ENCODE assay signal across 11 cellular contexts in genomic region chr6:36273067-36273466, GRCh38. TPM values are rescaled to one million over a fixed set of nuclear protein-coding genes. Genes with fewer than 3 reads are reported as not detected.
"Had no signal": no experiment of that assay in that cellular context is flagged by ENCODE, and none has a peak within 500 bp of the region (broad histone marks: within the 10 kb centered on the region; RNA-seq: fewer than 3 reads in every experiment).

No MANE protein-coding gene starts in this region.

- H3K36me3 ChIP-seq: HAP-1 had no signal

- ATAC-seq: GM23338, HCT116 had no signal

- H3K9me3 ChIP-seq: HAP-1 had no signal

- H3K4me1 ChIP-seq: HAP-1 had no signal

- H3K9ac ChIP-seq: GM23248 had no signal

- H3K9me3 Mint-ChIP-seq: GM23338, H9, HFFc6 had no signal

- H3K27ac ChIP-seq: GM23248 had no signal

- H3K4me3 Mint-ChIP-seq: GM23338, H9, HFFc6 had no signal

- H3K4me2 ChIP-seq: GM23338 had no signal

- DNase-seq: GM23248, GOT3, H7, H9, HCEC 1CT, HFFc6 had no signal

- H3K27ac Mint-ChIP-seq: GM23338, H9, HFFc6 had no signal

- FAIRE-seq: H1, H54 had no signal

- H3K4me3 ChIP-seq: GM23248, GM23338, HAP-1 had no signal

RNA-seq across cellular contexts. Expression of gene PNPLA1, which starts 3.2 kb away (rescaled TPM):
- polyA plus RNA-seq: GM23248, GM23338, H1 had no signal
